ENCODE assay signal across 13 cellular contexts in genomic region chrX:130184857-130185256, GRCh38.
"Had no signal": no experiment of that assay in that cellular context is flagged by ENCODE, and none has a peak within 500 bp of the region (broad histone marks: within the 10 kb centered on the region; RNA-seq: fewer than 3 reads in every experiment).

No MANE protein-coding gene starts in this region.

- H3K4me1 ChIP-seq: breast epithelium, lower lobe of right lung, parathyroid adenoma had no signal

- ATAC-seq: activated T-cell treated with anti-CD3 and anti-CD28 coated beads, Interleukin-2, amount 50 U/mL, for 72 hours; lower lobe of right lung had no signal

- H3K9me3 Mint-ChIP-seq: activated T-cell treated with anti-CD3 and anti-CD28 coated beads, Interleukin-2, amount 50 U/mL, for 72 hours had no signal

- H3K27ac ChIP-seq: breast epithelium, lower lobe of right lung, parathyroid adenoma had no signal

- H3K9me3 ChIP-seq: breast epithelium, lower lobe of right lung had no signal

- H3K4me3 Mint-ChIP-seq: mesothelial cell of epicardium had no signal

- H3K36me3 ChIP-seq: breast epithelium, lower lobe of right lung had no signal

- H3K27ac Mint-ChIP-seq: activated T-cell treated with anti-CD3 and anti-CD28 coated beads, Interleukin-2, amount 50 U/mL, for 72 hours; mesothelial cell of epicardium had no signal

- H3K4me3 ChIP-seq: breast epithelium, lower lobe of right lung had no signal

- H3K9ac ChIP-seq: parathyroid adenoma had no signal

- DNase-seq: activated CD4-positive, CD25-positive, alpha-beta regulatory T cell treated with anti-CD3 and anti-CD28 coated beads, Interleukin-2, amount 50 U/mL, for 72 hours; activated gamma-delta T cell treated with Interleukin-2 at 50 U/mL for 16 hours; activated T-cell treated with anti-CD3 and anti-CD28 coated beads, Interleukin-2, amount 50 U/mL, for 72 hours; aorta; dermis blood vessel endothelial cell; hypothalamus; kidney glomerular epithelial cell; lower lobe of right lung; retina; stimulated activated CD4-positive, alpha-beta T cell treated with anti-CD3 and anti-CD28 coated beads, Interleukin-4, amount 100 ng/mL, for 4 hours had no signal
